Comparison of ENCODE assay signal across 2 cellular contexts in the genomic region with DNA sequence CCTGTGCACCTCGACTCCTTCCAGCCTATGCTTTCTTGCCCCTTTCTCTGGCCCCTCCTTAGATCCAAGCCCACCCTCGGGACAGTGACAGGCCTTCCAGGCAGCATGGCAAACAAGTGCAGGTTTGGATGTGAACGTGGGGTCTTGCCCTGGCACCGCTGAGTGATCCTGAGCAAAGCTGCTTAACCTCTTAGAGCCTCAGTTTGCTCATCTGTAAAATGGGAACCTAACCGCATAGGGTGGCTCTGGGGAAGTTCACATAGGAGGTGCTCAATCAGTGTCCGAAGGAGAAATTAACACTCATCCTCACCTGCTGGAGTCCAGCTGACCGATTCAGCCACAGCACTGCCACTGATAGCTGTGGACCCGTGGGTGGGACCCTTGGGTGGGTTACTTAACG.
TF ChIP-seq lines count a peak whose summit lies in the region.

No MANE protein-coding gene starts in this region.

TF ChIP-seq in IMR-90, 13 proteins besides CTCF, POLR2A, EP300 and RAD21:
- TF ChIP-seq CHD1 (IDR thresholded peaks at IDR 0.05; ENCODE audit: low read depth, low read length): no peak
- no peak for TF ChIP-seq MAFK (IDR thresholded peaks at IDR 0.05; ENCODE audit: low read depth, low read length)
- no peak for TF ChIP-seq SMC3 (IDR thresholded peaks at IDR 0.05; ENCODE audit: low read depth, low read length)
- no peak for TF ChIP-seq BHLHE40 (IDR thresholded peaks at IDR 0.05; ENCODE audit: low read depth, low read length)
- no peak for TF ChIP-seq RFX5 (IDR thresholded peaks at IDR 0.05; ENCODE audit: low read depth, low read length)
- TF ChIP-seq NFE2L2 (IDR thresholded peaks at IDR 0.05; ENCODE audit: low read depth, low read length): no peak
- no peak for TF ChIP-seq MXI1 (IDR thresholded peaks at IDR 0.05; ENCODE audit: borderline replicate concordance, low read depth, low read length)

TF ChIP-seq in K562, 482 proteins besides CTCF, POLR2A, EP300 and RAD21:
- TF ChIP-seq CBFA2T3 (IDR thresholded peaks at IDR 0.05) (no peak), HDAC1 (IDR thresholded peaks at IDR 0.05) (0 out of 4 replicates have a peak, but pooled peaks of 1 of the 2 experiments have one; percentile 18), HDAC2 (IDR thresholded peaks at IDR 0.05) (peak; percentile 69; the same call in 1 of the 2 replicates), ESRRA (IDR thresholded peaks at IDR 0.05; ENCODE audit: borderline replicate concordance, low read depth) (peak; percentile 13; the same call in 1 of the 2 replicates), BCOR (IDR thresholded peaks at IDR 0.05) (peak; percentile 92), SIN3A (IDR thresholded peaks at IDR 0.05; ENCODE audit: borderline replicate concordance in 2 of 2, control insufficient read depth in 1 of 2, low read depth in 2 of 2, low read length in 2 of 2) (no peak), RBM25 (IDR thresholded peaks at IDR 0.05; ENCODE audit: low read depth, low read length, severe bottlenecking) (peak; percentile 96), ZNF766 (CRISPR knock-in tag; conservative IDR thresholded peaks at IDR 0.05) (no peak), MYNN (IDR thresholded peaks at IDR 0.05) (no peak), MYNN (CRISPR knock-in tag; IDR thresholded peaks at IDR 0.05) (no peak), POLR3G (IDR thresholded peaks at IDR 0.05; ENCODE audit: extremely low read depth, insufficient read length, insufficient replicate concordance) (no peak), KDM1A (IDR thresholded peaks at IDR 0.05) (peak; percentile 70 to 87; a peak in 3 of 4 replicates), ADNP (tag; IDR thresholded peaks at IDR 0.05) (peak; percentile 67), ZBTB7A (IDR thresholded peaks at IDR 0.05; ENCODE audit: borderline replicate concordance, control insufficient read depth, low read depth, low read length) (0 out of 2 replicates have a peak, but pooled peaks have one; percentile 8), CHD4 (IDR thresholded peaks at IDR 0.05; ENCODE audit: insufficient read depth, insufficient replicate concordance, low read depth, low read length, poor library complexity, severe bottlenecking) (peak; percentile 76), RCOR1 (IDR thresholded peaks at IDR 0.05; ENCODE audit: borderline replicate concordance in 1 of 2, low read depth in 2 of 2, low read length in 2 of 2) (peak in 1 of 2 experiments; percentile 49; a peak in 1 of 4 replicates), SMARCA5 (IDR thresholded peaks at IDR 0.05) (peak; percentile 91), JUND (IDR thresholded peaks at IDR 0.05; ENCODE audit: borderline replicate concordance, low read depth, low read length) (no peak), JUND (tag; IDR thresholded peaks at IDR 0.05; ENCODE audit: borderline replicate concordance, low read depth, low read length) (no peak), ZNF140 (CRISPR knock-in tag; IDR thresholded peaks at IDR 0.05) (no peak)
- TF ChIP-seq, protein P1, sequence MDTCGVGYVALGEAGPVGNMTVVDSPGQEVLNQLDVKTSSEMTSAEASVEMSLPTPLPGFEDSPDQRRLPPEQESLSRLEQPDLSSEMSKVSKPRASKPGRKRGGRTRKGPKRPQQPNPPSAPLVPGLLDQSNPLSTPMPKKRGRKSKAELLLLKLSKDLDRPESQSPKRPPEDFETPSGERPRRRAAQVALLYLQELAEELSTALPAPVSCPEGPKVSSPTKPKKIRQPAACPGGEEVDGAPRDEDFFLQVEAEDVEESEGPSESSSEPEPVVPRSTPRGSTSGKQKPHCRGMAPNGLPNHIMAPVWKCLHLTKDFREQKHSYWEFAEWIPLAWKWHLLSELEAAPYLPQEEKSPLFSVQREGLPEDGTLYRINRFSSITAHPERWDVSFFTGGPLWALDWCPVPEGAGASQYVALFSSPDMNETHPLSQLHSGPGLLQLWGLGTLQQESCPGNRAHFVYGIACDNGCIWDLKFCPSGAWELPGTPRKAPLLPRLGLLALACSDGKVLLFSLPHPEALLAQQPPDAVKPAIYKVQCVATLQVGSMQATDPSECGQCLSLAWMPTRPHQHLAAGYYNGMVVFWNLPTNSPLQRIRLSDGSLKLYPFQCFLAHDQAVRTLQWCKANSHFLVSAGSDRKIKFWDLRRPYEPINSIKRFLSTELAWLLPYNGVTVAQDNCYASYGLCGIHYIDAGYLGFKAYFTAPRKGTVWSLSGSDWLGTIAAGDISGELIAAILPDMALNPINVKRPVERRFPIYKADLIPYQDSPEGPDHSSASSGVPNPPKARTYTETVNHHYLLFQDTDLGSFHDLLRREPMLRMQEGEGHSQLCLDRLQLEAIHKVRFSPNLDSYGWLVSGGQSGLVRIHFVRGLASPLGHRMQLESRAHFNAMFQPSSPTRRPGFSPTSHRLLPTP (IDR thresholded peaks at IDR 0.05; ENCODE audit: borderline replicate concordance, extremely low read depth, insufficient read length): no peak
TF ChIP-seq in K562: peak in this region for 11.
